8 cellular contexts compared by ENCODE assay signal in the genomic region with DNA sequence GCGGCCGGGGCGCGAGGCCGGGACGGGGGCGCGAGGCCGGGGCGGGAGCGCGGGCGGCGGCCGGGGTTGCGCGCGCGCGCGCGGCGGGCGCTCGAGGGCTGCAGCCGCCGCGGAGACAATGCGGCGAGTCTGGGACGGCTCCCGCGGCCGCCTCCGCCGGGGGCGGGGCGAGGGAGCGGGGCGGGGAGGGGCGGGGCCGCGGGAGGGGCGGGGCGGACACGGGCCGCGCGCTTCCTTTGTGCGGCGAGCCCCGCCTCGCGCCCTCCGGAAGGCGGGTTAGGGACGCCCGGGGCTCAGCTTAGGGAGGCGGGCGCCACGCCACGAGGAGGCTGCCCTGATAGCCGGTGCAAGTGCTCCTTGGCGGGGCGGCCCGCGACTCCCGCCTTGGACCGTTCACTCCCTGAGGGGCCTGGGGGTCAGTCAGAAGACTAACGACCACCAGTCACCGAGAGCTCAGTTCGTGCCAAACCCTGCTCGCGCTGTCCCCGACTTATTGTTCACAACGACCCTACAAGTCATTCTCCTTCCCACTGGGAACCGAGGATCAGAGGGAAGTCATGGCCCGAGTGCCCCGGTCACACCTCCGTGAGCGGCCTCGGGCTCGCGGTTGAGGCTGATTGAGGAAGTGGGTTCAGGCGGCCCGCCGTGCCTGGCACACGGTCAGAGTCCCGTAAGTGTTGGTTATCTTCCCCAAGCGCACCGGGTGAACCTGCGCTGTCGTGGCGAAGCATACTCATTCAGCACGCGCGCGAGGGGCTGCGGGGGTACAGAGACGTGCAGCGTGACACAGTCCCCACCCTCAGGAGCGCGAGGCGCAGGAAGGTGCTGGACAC.
DNase-seq lines count a peak whose midpoint lies in the region; ATAC-seq and TF ChIP-seq lines count a peak whose summit lies in the region.

No MANE protein-coding gene starts in this region.

- H3K9me3 ChIP-seq in OCI-LY3 (ENCODE audit: insufficient read depth, low read length) (no peaks in the 10 kb centered on the region), mucosa of rectum (ENCODE audit: control insufficient read depth in 2 of 2, low read length in 2 of 2) (no peaks in the 10 kb centered on the region)

- peak overlapping the region; percentile 88 for H2AFZ ChIP-seq in OCI-LY3 (ENCODE audit: low read depth, low read length)

- DNase-seq in D341Med (ENCODE audit: low spot score) (peak; percentile 95), HUDEP-2 (lab: John Stamatoyannopoulos, UW; ENCODE audit: unreplicated experiment in 76 of 76) (peak in 70 of 76 experiments; percentile 7 to 83 (median 70)), activated T-cell treated with anti-CD3 and anti-CD28 coated beads for 48 hours (ENCODE audit: low read depth) (peak; percentile 84), erythroblast (lab: John Stamatoyannopoulos, UW) (peak; percentile 88 to 91)
- DNase-seq in stimulated activated CD8-positive, alpha-beta memory T cell treated with anti-CD3 and anti-CD28 coated beads, Interleukin-4, amount 100 ng/mL, for 4 hours (ENCODE audit: low read depth in 2 of 2, low spot score in 1 of 2) = peak; percentile 33 to 63

- H3K79me2 ChIP-seq in OCI-LY3 (ENCODE audit: low read length) = peaks cover 42% of the 10 kb centered on the region

- TF ChIP-seq POLR2A in erythroblast (IDR thresholded peaks at IDR 0.05; ENCODE audit: low read length) = peak; percentile 84

- H3K4me3 ChIP-seq in OCI-LY3 (ENCODE audit: low read length) (peak overlapping the region; percentile 95), mucosa of rectum (ENCODE audit: low read length in 2 of 2) (peak overlapping the region; percentile 80 to 90)

- ATAC-seq in GM21390 (IDR thresholded peaks at IDR 0.05; ENCODE audit: unreplicated experiment) = peak; percentile 69

- peak overlapping the region; percentile 99 for H3K9ac ChIP-seq in OCI-LY3 (ENCODE audit: low read length)
- H3K9ac ChIP-seq in mucosa of rectum (ENCODE audit: low read depth in 1 of 2, low read length in 2 of 2) = peak overlapping the region; percentile 85 to 87

- H3K27ac ChIP-seq in OCI-LY3 (ENCODE audit: low read length) (peak overlapping the region; percentile 72), mucosa of rectum (ENCODE audit: low read depth in 2 of 2, low read length in 2 of 2) (peak overlapping the region; percentile 92 to 94)

- H3K27me3 ChIP-seq in OCI-LY3 (ENCODE audit: low read depth, low read length) (no peaks in the 10 kb centered on the region), mucosa of rectum (ENCODE audit: control insufficient read depth in 2 of 2, insufficient read depth in 2 of 2, low read length in 2 of 2) (no peaks in the 10 kb centered on the region)

- peaks cover 16% of the 10 kb centered on the region for H4K20me1 ChIP-seq in OCI-LY3 (ENCODE audit: insufficient read depth, low read length)

- no peak for TF ChIP-seq CTCF in OCI-LY3 (IDR thresholded peaks at IDR 0.05; ENCODE audit: low read depth, low read length)

- H3K4me1 ChIP-seq in OCI-LY3 (ENCODE audit: low read length) (peaks cover 13% of the 10 kb centered on the region), mucosa of rectum (ENCODE audit: control insufficient read depth in 2 of 2, insufficient read depth in 2 of 2, low read length in 2 of 2) (peaks cover 26 to 32% of the 10 kb centered on the region in 2 donors)

- H3K36me3 ChIP-seq in OCI-LY3 (replicated peaks; ENCODE audit: low read depth, low read length) (peaks cover 3% of the 10 kb centered on the region), mucosa of rectum (ENCODE audit: control insufficient read depth in 2 of 2, insufficient read depth in 2 of 2, low read length in 2 of 2) (no peaks in the 10 kb centered on the region)

- peak overlapping the region; percentile 97 for H3K4me2 ChIP-seq in OCI-LY3 (ENCODE audit: low read length)

Comparison
In these comparisons a context has a peak if more than half of its experiments do, and no peak if none do; other contexts are left out.
1. Peak in every context shown above with its lines: DNase-seq, ATAC-seq, H3K4me3 ChIP-seq and H3K27ac ChIP-seq.